Comparison of ENCODE assay signal across 24 cellular contexts in genomic region chr1:17339521-17339920, GRCh38. TPM values are rescaled to one million over a fixed set of nuclear protein-coding genes. Genes with fewer than 3 reads are reported as not detected.
"Had no signal": no experiment of that assay in that cellular context is flagged by ENCODE, and none has a peak within 500 bp of the region (broad histone marks: within the 10 kb centered on the region; RNA-seq: fewer than 3 reads in every experiment).

No MANE protein-coding gene starts in this region.

- H3K36me3 ChIP-seq: SJCRH30 had no signal

- ATAC-seq: Panc1, PC-3, Right ventricle myocardium inferior, SK-N-SH treated with all-trans-retinoic acid at 6 μM for 48 hours had no signal

- DNase-seq: Karpas-422, KG1, MM.1S, NCI-H1092 treated with DMSO at 0.1 percent for 48 hours, NCI-H1436 treated with DMSO at 0.1 percent for 48 hours, NCI-H1694 treated with DMSO at 0.1 percent for 48 hours, NCI-H1930, NCI-H2081, NCI-H2107, NCI-H2171, NCI-H226, NCI-H446, NCI-H510A, NCI-H524 treated with DMSO at 0.1 percent for 48 hours, NCI-H774, PC-3, SHP77 treated with DMSO at 0.1 percent for 48 hours, T-helper 1 cell had no signal

- H3K4me3 ChIP-seq: SJCRH30 had no signal

- H3K9me3 ChIP-seq: SJCRH30 had no signal

- H3K27ac ChIP-seq: RWPE1, SJCRH30 had no signal

RNA-seq across cellular contexts. Expression of gene PADI4, which starts 31.5 kb away (rescaled TPM):
- total RNA-seq: HT-29, SJCRH30 had no signal

RNA-seq across cellular contexts. Expression of gene PADI6, which starts 32.5 kb away (rescaled TPM):
- total RNA-seq: HT-29, PC-3, Right ventricle myocardium inferior, SJCRH30 had no signal
